15 cellular contexts compared by ENCODE assay signal in genomic region chr7:47335557-47336177, GRCh38.
A peak's percentile ranks its signal among the peaks of the same experiment; 100 is the strongest.
DNase-seq lines count a peak whose midpoint lies in the region; ATAC-seq, FAIRE-seq and TF ChIP-seq lines count a peak whose summit lies in the region.
"Had no signal": no experiment of that assay in that cellular context is flagged by ENCODE, and none has a peak within 500 bp of the region (broad histone marks: within the 10 kb centered on the region; RNA-seq: fewer than 3 reads in every experiment).

No MANE protein-coding gene starts in this region.

- peak overlapping the region; percentile 5; the same call in 1 of the 2 replicates for H3K27ac Mint-ChIP-seq in HFFc6
- H3K27ac Mint-ChIP-seq in progenitor cell of endocrine pancreas: no peak overlapping the region
- H3K27ac Mint-ChIP-seq in CD8-positive, alpha-beta memory T cell: no peak overlapping the region
- H3K27ac Mint-ChIP-seq: activated CD4-positive, alpha-beta memory T cell treated with anti-CD3 and anti-CD28 coated beads for 36 hours; activated T-helper 2 cell treated with anti-CD3 and anti-CD28 coated beads, Interferon-gamma antibody, Interleukin-2, Interleukin-4, amounts not matched to agents 10 μg/mL and 5 μg/mL and 100 μg/mL, durations not matched to agents 14 hours and 24 hours and 36 hours; stimulated activated naive CD8-positive, alpha-beta T cell treated with anti-CD3 and anti-CD28 coated beads, Interleukin-15, Interleukin-2, amounts not matched to agents 100 ng/mL and 50 ng/mL, for 24 hours had no signal

- no peak for DNase-seq in HFFc6
- no peak for DNase-seq in H1 (ENCODE audit: low read depth in 1 of 2, low spot score in 2 of 2)
- DNase-seq in central memory CD4-positive, alpha-beta T cell: no peak
- no peak for DNase-seq in foreskin keratinocyte
- DNase-seq in progenitor cell of endocrine pancreas (ENCODE audit: low spot score, unreplicated experiment): no peak
- DNase-seq in CD8-positive, alpha-beta memory T cell: no peak
- DNase-seq: activated CD4-positive, alpha-beta memory T cell treated with anti-CD3 and anti-CD28 coated beads for 36 hours; colonic mucosa; SW 1271 had no signal

- no peak for TF ChIP-seq RAD21 in H1 (IDR thresholded peaks at IDR 0.05 in 1 of 2, conservative IDR thresholded peaks at IDR 0.05 in 1 of 2; ENCODE audit: low read depth in 2 of 2, low read length in 2 of 2)

- H2BK15ac ChIP-seq in H1 (ENCODE audit: low read length): no peak overlapping the region

- H3K79me1 ChIP-seq in H1 (ENCODE audit: low read depth, low read length): 0 out of 2 replicates have a peak, but pooled peaks cover 3% of the 10 kb centered on the region

- H3K4me3 Mint-ChIP-seq in HFFc6: peak overlapping the region; percentile 33
- H3K4me3 Mint-ChIP-seq in progenitor cell of endocrine pancreas (ENCODE audit: low read depth): no peak overlapping the region
- H3K4me3 Mint-ChIP-seq in CD8-positive, alpha-beta memory T cell: no peak overlapping the region
- H3K4me3 Mint-ChIP-seq: activated CD4-positive, alpha-beta memory T cell treated with anti-CD3 and anti-CD28 coated beads for 36 hours; stimulated activated naive CD8-positive, alpha-beta T cell treated with anti-CD3 and anti-CD28 coated beads, Interleukin-15, Interleukin-2, amounts not matched to agents 100 ng/mL and 50 ng/mL, for 24 hours had no signal

- H3K56ac ChIP-seq in H1 (replicated peaks; ENCODE audit: insufficient read length, low read depth, low read length): no peak overlapping the region

- H3K9ac ChIP-seq in H1 (replicated peaks in 1 of 4; ENCODE audit: extremely low read depth in 1 of 4, low read depth in 3 of 4, low read length in 3 of 4): no peak overlapping the region; a peak in 1 of 7 replicates
- peak overlapping the region in 1 of 3 donors; percentile 16 for H3K9ac ChIP-seq in skeletal muscle tissue (ENCODE audit: low read depth in 1 of 3, low read length in 3 of 3)
- H3K9ac ChIP-seq: KMS-11 had no signal

- H3K27ac ChIP-seq in H1 (ENCODE audit: low read depth, low read length) (no peak overlapping the region), layer of hippocampus (ENCODE audit: low read depth, low read length) (peak overlapping the region; percentile 27), skeletal muscle tissue (ENCODE audit: low read depth, low read length) (peak overlapping the region; percentile 61), foreskin keratinocyte (no peak overlapping the region)
- no peak overlapping the region for H3K27ac ChIP-seq in CD8-positive, alpha-beta memory T cell (ENCODE audit: low read depth, low read length)
- H3K27ac ChIP-seq: colonic mucosa, KMS-11 had no signal

- TF ChIP-seq CTCF in HFFc6 (IDR thresholded peaks at IDR 0.05) (no peak), H1 (IDR thresholded peaks at IDR 0.05; ENCODE audit: control extremely low read depth in 1 of 3, insufficient read depth in 1 of 3, low read depth in 1 of 3, low read length in 3 of 3) (no peak), foreskin keratinocyte (conservative IDR thresholded peaks at IDR 0.05) (no peak), progenitor cell of endocrine pancreas (IDR thresholded peaks at IDR 0.05; ENCODE audit: unreplicated experiment) (no peak)

- H3K36me3 ChIP-seq in H1 (ENCODE audit: control insufficient read depth in 2 of 4, insufficient read depth in 4 of 4, low read length in 3 of 4) (no peaks in the 10 kb centered on the region), skeletal muscle tissue (ENCODE audit: control insufficient read depth in 3 of 3, insufficient read depth in 3 of 3, low read length in 3 of 3) (peaks cover 0 to 3% (median 0%) of the 10 kb centered on the region in 3 donors)
- H3K36me3 ChIP-seq in CD8-positive, alpha-beta memory T cell (ENCODE audit: insufficient read depth, low read length): no peaks in the 10 kb centered on the region
- H3K36me3 ChIP-seq: colonic mucosa had no signal

- FAIRE-seq in H1 (lab: Jason Lieb, UNC): no peak
- FAIRE-seq: RCC 7860 had no signal

- POLR2A ChIA-PET in H1 (lab: Charles Lee; ENCODE audit: partially characterized antibody): interaction anchor here (1.0 to 1.5 kb wide), 2 partner anchors 9 to 44 kb away, joined by 3 to 4 read pairs; no protein-coding TSS in a partner anchor
- POLR2A ChIA-PET in CD8-positive, alpha-beta memory T cell (lab: Charles Lee): no interaction called here

- no peak overlapping the region for H3K14ac ChIP-seq in H1 (ENCODE audit: insufficient read length)

- H3K36me3 Mint-ChIP-seq in HFFc6 (ENCODE audit: low read depth): peaks cover 26% of the 10 kb centered on the region; the same call in 1 of the 2 replicates
- peaks cover 17% of the 10 kb centered on the region for H3K36me3 Mint-ChIP-seq in progenitor cell of endocrine pancreas (ENCODE audit: insufficient read depth)
- H3K36me3 Mint-ChIP-seq in CD8-positive, alpha-beta memory T cell: no peaks in the 10 kb centered on the region
- H3K36me3 Mint-ChIP-seq: activated CD4-positive, alpha-beta memory T cell treated with anti-CD3 and anti-CD28 coated beads for 36 hours had no signal

- TF ChIP-seq POLR2A in H1 (IDR thresholded peaks at IDR 0.05; ENCODE audit: control extremely low read depth in 1 of 2, low read depth in 2 of 2, low read length in 2 of 2): no peak

- CTCF ChIA-PET in H1 (lab: Charles Lee; ENCODE audit: partially characterized antibody): interaction anchor here (0.6 to 2.2 kb wide), 6 partner anchors 9 to 466 kb away, joined by 3 to 8 read pairs (median 4); no protein-coding TSS in a partner anchor
- CTCF ChIA-PET in CD8-positive, alpha-beta memory T cell (lab: Charles Lee): no interaction called here

- no peaks in the 10 kb centered on the region for H4K20me1 ChIP-seq in H1 (replicated peaks in 1 of 2; ENCODE audit: control insufficient read depth in 1 of 2, insufficient read depth in 2 of 2, low read length in 2 of 2)

- no peak overlapping the region for H4K91ac ChIP-seq in H1 (replicated peaks; ENCODE audit: insufficient read length, low read length)

- no peak overlapping the region for H2BK120ac ChIP-seq in H1 (replicated peaks; ENCODE audit: low read depth, low read length)

- no peaks in the 10 kb centered on the region for H3K79me2 ChIP-seq in H1 (ENCODE audit: control insufficient read depth in 1 of 2, insufficient read depth in 2 of 2, low read length in 2 of 2)

- no peak for TF ChIP-seq EP300 in H1 (IDR thresholded peaks at IDR 0.05; ENCODE audit: borderline replicate concordance in 1 of 2, low read depth in 2 of 2, low read length in 2 of 2)

- no peak overlapping the region for H2BK12ac ChIP-seq in H1 (ENCODE audit: low read depth, low read length)

- H3K4me3 ChIP-seq in H1 (ENCODE audit: extremely low read depth in 1 of 4, insufficient read depth in 2 of 4, low read depth in 3 of 4, low read length in 4 of 4) (no peak overlapping the region), skeletal muscle tissue (ENCODE audit: low read length in 3 of 3) (peak overlapping the region in 2 of 3 donors; percentile 19 to 29)
- no peak overlapping the region for H3K4me3 ChIP-seq in CD8-positive, alpha-beta memory T cell (ENCODE audit: low read length)
- H3K4me3 ChIP-seq: colonic mucosa had no signal

- no peaks in the 10 kb centered on the region for H3K9me3 ChIP-seq in H1 (ENCODE audit: insufficient read depth in 2 of 2, low read depth in 1 of 2, low read length in 1 of 2)
- peaks cover 0 to 4% (median 0%) of the 10 kb centered on the region in 3 donors for H3K9me3 ChIP-seq in skeletal muscle tissue (ENCODE audit: control insufficient read depth in 3 of 3, low read length in 3 of 3)
- H3K9me3 ChIP-seq in CD8-positive, alpha-beta memory T cell (ENCODE audit: low read length): no peaks in the 10 kb centered on the region
- H3K9me3 ChIP-seq: colonic mucosa had no signal

- H4K5ac ChIP-seq in H1 (ENCODE audit: insufficient read length, low read depth, low read length): no peak overlapping the region

- no peak for ATAC-seq in foreskin keratinocyte

- H3K23ac ChIP-seq in H1 (ENCODE audit: insufficient read length): no peak overlapping the region

- no peak overlapping the region for H3K4me2 ChIP-seq in H1 (ENCODE audit: insufficient read depth in 1 of 2, low read depth in 2 of 2, low read length in 2 of 2)
- H3K4me2 ChIP-seq: KMS-11 had no signal

- H3K18ac ChIP-seq in H1 (ENCODE audit: extremely low read depth, low read length): 0 out of 2 replicates have a peak overlapping the region, but pooled peaks have one; percentile 19

- H3K4me1 Mint-ChIP-seq in HFFc6 (ENCODE audit: low read depth): peaks cover 53% of the 10 kb centered on the region
- H3K4me1 Mint-ChIP-seq in progenitor cell of endocrine pancreas (ENCODE audit: low read depth): peaks cover 4% of the 10 kb centered on the region
- no peaks in the 10 kb centered on the region for H3K4me1 Mint-ChIP-seq in CD8-positive, alpha-beta memory T cell

- H2BK5ac ChIP-seq in H1 (ENCODE audit: low read depth, low read length): no peak overlapping the region

- no peak overlapping the region for H4K8ac ChIP-seq in H1 (ENCODE audit: extremely low read depth, insufficient read depth, low read length)

- peaks cover 3 to 17% (median 10%) of the 10 kb centered on the region in 4 experiments for H3K4me1 ChIP-seq in H1 (replicated peaks in 1 of 4; ENCODE audit: control insufficient read depth in 3 of 4, insufficient read depth in 4 of 4, low read length in 3 of 4)
- peaks cover 11 to 50% (median 42%) of the 10 kb centered on the region in 3 donors for H3K4me1 ChIP-seq in skeletal muscle tissue (ENCODE audit: control insufficient read depth in 3 of 3, insufficient read depth in 3 of 3, low read length in 3 of 3)
- H3K4me1 ChIP-seq in foreskin keratinocyte: peaks cover 7% of the 10 kb centered on the region
- H3K4me1 ChIP-seq in CD8-positive, alpha-beta memory T cell (ENCODE audit: insufficient read depth, low read length): no peaks in the 10 kb centered on the region
- H3K4me1 ChIP-seq: colonic mucosa had no signal

- H2BK20ac ChIP-seq in H1 (ENCODE audit: low read length): no peak overlapping the region

- no peaks in the 10 kb centered on the region for H3K23me2 ChIP-seq in H1 (ENCODE audit: low read depth, low read length)

- H3K27me3 Mint-ChIP-seq in HFFc6 (ENCODE audit: insufficient read depth): no peaks in the 10 kb centered on the region; the same call in none of the 2 replicates
- H3K27me3 Mint-ChIP-seq in progenitor cell of endocrine pancreas: no peaks in the 10 kb centered on the region
- H3K27me3 Mint-ChIP-seq in CD8-positive, alpha-beta memory T cell: peaks cover 0 to 2% of the 10 kb centered on the region in 2 donors
- H3K27me3 Mint-ChIP-seq: activated CD4-positive, alpha-beta memory T cell treated with anti-CD3 and anti-CD28 coated beads for 36 hours; stimulated activated naive CD8-positive, alpha-beta T cell treated with anti-CD3 and anti-CD28 coated beads, Interleukin-15, Interleukin-2, amounts not matched to agents 100 ng/mL and 50 ng/mL, for 24 hours had no signal

- no peak overlapping the region for H2AK5ac ChIP-seq in H1 (ENCODE audit: low read depth, low read length)

- H3K9me3 Mint-ChIP-seq in HFFc6: no peaks in the 10 kb centered on the region
- no peaks in the 10 kb centered on the region for H3K9me3 Mint-ChIP-seq in progenitor cell of endocrine pancreas (ENCODE audit: low read depth)
- peaks cover 0 to 3% (median 0%) of the 10 kb centered on the region in 5 donors for H3K9me3 Mint-ChIP-seq in CD8-positive, alpha-beta memory T cell
- H3K9me3 Mint-ChIP-seq: activated CD4-positive, alpha-beta memory T cell treated with anti-CD3 and anti-CD28 coated beads for 36 hours; activated T-helper 2 cell treated with anti-CD3 and anti-CD28 coated beads, Interferon-gamma antibody, Interleukin-2, Interleukin-4, amounts not matched to agents 10 μg/mL and 5 μg/mL and 100 μg/mL, durations not matched to agents 14 hours and 24 hours and 36 hours had no signal

- no peak overlapping the region for H3K4ac ChIP-seq in H1 (replicated peaks; ENCODE audit: insufficient read length, low read depth, low read length)

- no peak overlapping the region for H2AFZ ChIP-seq in H1 (ENCODE audit: low read length)

- H3K27me3 ChIP-seq in H1 (replicated peaks in 1 of 4; ENCODE audit: control insufficient read depth in 3 of 4, extremely low read depth in 1 of 4, insufficient read depth in 3 of 4, low read length in 3 of 4): no peaks in the 10 kb centered on the region
- H3K27me3 ChIP-seq in layer of hippocampus (ENCODE audit: control insufficient read depth, insufficient read depth, low read length): no peaks in the 10 kb centered on the region
- no peaks in the 10 kb centered on the region for H3K27me3 ChIP-seq in skeletal muscle tissue (ENCODE audit: control insufficient read depth in 3 of 3, insufficient read depth in 3 of 3, low read length in 3 of 3)
- no peaks in the 10 kb centered on the region for H3K27me3 ChIP-seq in foreskin keratinocyte
- no peaks in the 10 kb centered on the region for H3K27me3 ChIP-seq in CD8-positive, alpha-beta memory T cell (ENCODE audit: insufficient read depth, low read length, poor library complexity, severe bottlenecking)
- H3K27me3 ChIP-seq: colonic mucosa had no signal

- 72% methylated on average over 6 of the region's 6 CpGs; no CpG with 5 or more reads in 1 of the 2 experiments for WGBS in H1 (ENCODE audit: extremely low coverage in 1 of 2, insufficient coverage in 1 of 2, insufficient read length in 1 of 2, insufficient replicate concordance in 2 of 2, low coverage in 1 of 2, low lambda C conversion rate in 2 of 2, missing lambda C conversion rate in 1 of 2), 2 experiments

Comparison
In these comparisons a context has a peak if more than half of its experiments do, and no peak if none do; other contexts are left out.
1. H3K27ac ChIP-seq: peak in layer of hippocampus (single experiment) and skeletal muscle tissue (single experiment); none in H1 (single experiment), foreskin keratinocyte (single experiment) and CD8-positive, alpha-beta memory T cell (single experiment).
2. H3K4me3 ChIP-seq: peak in skeletal muscle tissue (2 of 3); none in H1 (0 of 4) and CD8-positive, alpha-beta memory T cell (single experiment).